In genomic region chr1:84803604-84804003, GRCh38 we compare ENCODE assay signal across 2 cellular contexts.
TF ChIP-seq lines count a peak whose summit lies in the region.

No MANE protein-coding gene starts in this region.

TF ChIP-seq in SK-N-SH, 30 proteins besides CTCF, POLR2A, EP300 and RAD21 (continued from another document):
- no peak for TF ChIP-seq SMC3 (IDR thresholded peaks at IDR 0.05; ENCODE audit: low read depth, low read length)
- TF ChIP-seq USF1 (IDR thresholded peaks at IDR 0.05; ENCODE audit: borderline replicate concordance, low read depth), result no peak
- no peak for TF ChIP-seq JUND (IDR thresholded peaks at IDR 0.05)
- no peak for TF ChIP-seq RFX5 (IDR thresholded peaks at IDR 0.05; ENCODE audit: low read length)
- TF ChIP-seq FOXM1 (IDR thresholded peaks at IDR 0.05; ENCODE audit: low read depth), result no peak
- TF ChIP-seq RXRA (IDR thresholded peaks at IDR 0.05; ENCODE audit: borderline replicate concordance, low read depth), result no peak
- TF ChIP-seq FOXJ3 (CRISPR knock-in tag; IDR thresholded peaks at IDR 0.05), result no peak
- TF ChIP-seq NFIC (IDR thresholded peaks at IDR 0.05; ENCODE audit: borderline replicate concordance), result no peak
- no peak for TF ChIP-seq TCF12 (IDR thresholded peaks at IDR 0.05)
- TF ChIP-seq USF2 (IDR thresholded peaks at IDR 0.05; ENCODE audit: borderline replicate concordance, low read depth, low read length), result no peak
TF ChIP-seq in SK-N-SH: peak in this region for 0.

TF ChIP-seq in SK-N-SH treated with all-trans-retinoic acid at 6 μM for 48 hours, 23 proteins besides CTCF, POLR2A, EP300 and RAD21 (continued from another document):
- TF ChIP-seq PATZ1 (CRISPR knock-in tag; IDR thresholded peaks at IDR 0.05; ENCODE audit: borderline replicate concordance) (no peak), BACH2 (CRISPR knock-in tag; IDR thresholded peaks at IDR 0.05; ENCODE audit: borderline replicate concordance) (no peak), CREB5 (CRISPR knock-in tag; IDR thresholded peaks at IDR 0.05; ENCODE audit: low read depth) (no peak)
